Comparison of ENCODE assay signal across 24 cellular contexts in genomic region chr3:181770296-181770695, GRCh38.
"Had no signal": no experiment of that assay in that cellular context is flagged by ENCODE, and none has a peak within 500 bp of the region (broad histone marks: within the 10 kb centered on the region; RNA-seq: fewer than 3 reads in every experiment).

No MANE protein-coding gene starts in this region.

- H3K4me1 Mint-ChIP-seq: stimulated activated effector memory CD8-positive, alpha-beta T cell treated with anti-CD3 and anti-CD28 coated beads, Interleukin-12 subunit alpha, Interleukin-12 subunit beta, amount 100 ng/mL, for 72 hours; stimulated activated memory B cell treated with anti-CD40 and anti-IgM and Interleukin-4, amounts not matched to agents 10 μg/mL and 1 μg/mL and 100 μg/mL, for 72 hours; stimulated activated naive B cell treated with anti-CD40 and anti-IgM and Interleukin-4, amounts not matched to agents 10 μg/mL and 1 μg/mL and 100 μg/mL, for 72 hours; stimulated activated naive CD8-positive, alpha-beta T cell treated with anti-CD3 and anti-CD28 coated beads, Interleukin-15, amount 100 ng/mL, for 72 hours had no signal

- DNase-seq: stimulated activated CD4-positive, alpha-beta T cell treated with anti-CD3 and anti-CD28 coated beads, Interleukin-2, amount 100 ng/mL, for 48 hours; stimulated activated CD4-positive, alpha-beta T cell treated with anti-CD3 and anti-CD28 coated beads, Interleukin-4, amount 100 ng/mL, for 1 hour; stimulated activated CD4-positive, alpha-beta T cell treated with anti-CD3 and anti-CD28 coated beads, Interleukin-4, amount 100 ng/mL, for 24 hours; stimulated activated CD4-positive, alpha-beta T cell treated with anti-CD3 and anti-CD28 coated beads, Interleukin-4, amount 100 ng/mL, for 4 hours; stimulated activated CD8-positive, alpha-beta memory T cell treated with anti-CD3 and anti-CD28 coated beads, Interleukin-4, amount 100 ng/mL, for 48 hours; stimulated activated naive B cell treated with anti-CD40 and anti-IgM and Interleukin-4, amounts not matched to agents 10 μg/mL and 1 μg/mL and 100 μg/mL, for 72 hours; stimulated activated naive CD4-positive, alpha-beta T cell; stimulated activated naive CD4-positive, alpha-beta T cell treated with Interleukin-2 at 50 U/mL for 16 hours; stimulated activated naive CD8-positive, alpha-beta T cell treated with anti-CD3 and anti-CD28 coated beads, Interleukin-15, amount 100 ng/mL, for 72 hours; stimulated activated naive CD8-positive, alpha-beta T cell treated with anti-CD3 and anti-CD28 coated beads, Interleukin-15, Interleukin-2, amounts not matched to agents 100 U/mL and 50 U/mL, for 24 hours; stomach; substantia nigra; testis; thyroid gland; tibial artery; transverse colon; trophoblast cell; upper lobe of left lung; upper lobe of right lung; uterus had no signal

- H3K36me3 Mint-ChIP-seq: stimulated activated effector memory CD8-positive, alpha-beta T cell treated with anti-CD3 and anti-CD28 coated beads, Interleukin-12 subunit alpha, Interleukin-12 subunit beta, amount 100 ng/mL, for 72 hours; stimulated activated memory B cell treated with anti-CD40 and anti-IgM and Interleukin-4, amounts not matched to agents 10 μg/mL and 1 μg/mL and 100 μg/mL, for 72 hours; stimulated activated naive B cell treated with anti-CD40 and anti-IgM and Interleukin-4, amounts not matched to agents 10 μg/mL and 1 μg/mL and 100 μg/mL, for 72 hours; type B pancreatic cell had no signal

- H3K27ac Mint-ChIP-seq: stimulated activated effector memory CD8-positive, alpha-beta T cell treated with anti-CD3 and anti-CD28 coated beads, Interleukin-12 subunit alpha, Interleukin-12 subunit beta, amount 100 ng/mL, for 72 hours; stimulated activated memory B cell treated with anti-CD40 and anti-IgM and Interleukin-4, amounts not matched to agents 10 μg/mL and 1 μg/mL and 100 μg/mL, for 72 hours; stimulated activated naive B cell treated with anti-CD40 and anti-IgM and Interleukin-4, amounts not matched to agents 10 μg/mL and 1 μg/mL and 100 μg/mL, for 72 hours; stimulated activated naive CD8-positive, alpha-beta T cell treated with anti-CD3 and anti-CD28 coated beads, Interleukin-15, amount 100 ng/mL, for 72 hours; stimulated activated naive CD8-positive, alpha-beta T cell treated with anti-CD3 and anti-CD28 coated beads, Interleukin-15, Interleukin-2, amounts not matched to agents 100 ng/mL and 50 ng/mL, for 24 hours; type B pancreatic cell had no signal

- H3K4me3 Mint-ChIP-seq: stimulated activated effector memory CD8-positive, alpha-beta T cell treated with anti-CD3 and anti-CD28 coated beads, Interleukin-12 subunit alpha, Interleukin-12 subunit beta, amount 100 ng/mL, for 72 hours; stimulated activated memory B cell treated with anti-CD40 and anti-IgM and Interleukin-4, amounts not matched to agents 10 μg/mL and 1 μg/mL and 100 μg/mL, for 72 hours; stimulated activated naive B cell treated with anti-CD40 and anti-IgM and Interleukin-4, amounts not matched to agents 10 μg/mL and 1 μg/mL and 100 μg/mL, for 72 hours; stimulated activated naive CD8-positive, alpha-beta T cell treated with anti-CD3 and anti-CD28 coated beads, Interleukin-15, amount 100 ng/mL, for 72 hours; stimulated activated naive CD8-positive, alpha-beta T cell treated with anti-CD3 and anti-CD28 coated beads, Interleukin-15, Interleukin-2, amounts not matched to agents 100 ng/mL and 50 ng/mL, for 24 hours; type B pancreatic cell had no signal

- H3K27me3 Mint-ChIP-seq: stimulated activated memory B cell treated with anti-CD40 and anti-IgM and Interleukin-4, amounts not matched to agents 10 μg/mL and 1 μg/mL and 100 μg/mL, for 72 hours; stimulated activated naive CD8-positive, alpha-beta T cell treated with anti-CD3 and anti-CD28 coated beads, Interleukin-15, amount 100 ng/mL, for 72 hours; type B pancreatic cell had no signal

- H3K9me3 Mint-ChIP-seq: stimulated activated memory B cell treated with anti-CD40 and anti-IgM and Interleukin-4, amounts not matched to agents 10 μg/mL and 1 μg/mL and 100 μg/mL, for 72 hours; stimulated activated naive B cell treated with anti-CD40 and anti-IgM and Interleukin-4, amounts not matched to agents 10 μg/mL and 1 μg/mL and 100 μg/mL, for 72 hours; stimulated activated naive CD8-positive, alpha-beta T cell treated with anti-CD3 and anti-CD28 coated beads, Interleukin-15, amount 100 ng/mL, for 72 hours; stimulated activated naive CD8-positive, alpha-beta T cell treated with anti-CD3 and anti-CD28 coated beads, Interleukin-15, Interleukin-2, amounts not matched to agents 100 ng/mL and 50 ng/mL, for 24 hours; type B pancreatic cell had no signal

- ATAC-seq: stimulated activated effector memory CD8-positive, alpha-beta T cell treated with anti-CD3 and anti-CD28 coated beads, Interleukin-12 subunit alpha, Interleukin-12 subunit beta, amount 100 ng/mL, for 72 hours; stimulated activated memory B cell treated with anti-CD40 and anti-IgM and Interleukin-4, amounts not matched to agents 10 μg/mL and 1 μg/mL and 100 μg/mL, for 72 hours; stimulated activated naive B cell treated with anti-CD40 and anti-IgM and Interleukin-4, amounts not matched to agents 10 μg/mL and 1 μg/mL and 100 μg/mL, for 72 hours; stimulated activated naive CD8-positive, alpha-beta T cell treated with anti-CD3 and anti-CD28 coated beads, Interleukin-15, amount 100 ng/mL, for 72 hours; stimulated activated naive CD8-positive, alpha-beta T cell treated with anti-CD3 and anti-CD28 coated beads, Interleukin-15, Interleukin-2, amounts not matched to agents 100 U/mL and 50 U/mL, for 24 hours; upper lobe of right lung had no signal
